16 cellular contexts compared by ENCODE assay signal in the genomic region with DNA sequence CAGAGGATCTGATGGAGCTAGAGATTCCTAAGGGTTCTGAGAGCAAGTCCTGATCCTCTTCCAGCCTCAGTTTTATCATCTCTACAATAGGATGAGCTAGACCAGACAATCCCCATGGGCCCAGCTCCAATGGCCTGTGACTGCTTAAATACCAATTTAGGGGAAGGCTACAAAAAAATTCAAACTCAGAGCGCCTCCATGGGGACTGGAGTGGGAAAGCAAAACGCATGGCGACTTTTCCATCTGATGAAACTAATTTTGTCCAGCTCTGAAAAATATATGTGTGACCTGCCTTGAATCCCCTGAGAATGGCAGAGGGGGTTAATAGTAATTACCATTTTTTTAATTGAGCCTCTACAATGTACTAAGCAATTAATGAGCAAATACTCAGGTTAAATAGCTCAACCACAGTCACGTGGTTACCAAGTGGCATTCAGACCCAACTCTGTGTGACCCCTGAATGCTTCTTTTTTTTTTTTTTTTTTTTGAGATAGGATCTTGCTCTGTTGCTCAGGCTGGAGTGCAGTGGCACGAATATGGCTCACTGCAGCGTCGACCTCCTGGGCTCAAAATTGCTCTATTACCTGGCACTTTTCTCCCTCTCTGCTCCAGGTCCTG. TPM values are rescaled to one million over a fixed set of nuclear protein-coding genes. Genes with fewer than 3 reads are reported as not detected.
DNase-seq lines count a peak whose midpoint lies in the region; ATAC-seq and TF ChIP-seq lines count a peak whose summit lies in the region.
"Had no signal": no experiment of that assay in that cellular context is flagged by ENCODE, and none has a peak within 500 bp of the region (broad histone marks: within the 10 kb centered on the region; RNA-seq: fewer than 3 reads in every experiment).

No MANE protein-coding gene starts in this region.

- 80 to 84% methylated on average over 7 of the region's 7 CpGs for WGBS in endodermal cell (ENCODE audit: insufficient coverage in 1 of 2, insufficient read length in 1 of 2), 2 experiments
- 81 to 84% methylated on average over 7 of the region's 7 CpGs for WGBS in gastroesophageal sphincter (ENCODE audit: low coverage in 1 of 2), 2 donors
- WGBS in esophagus muscularis mucosa: 92% methylated on average over 7 of the region's 7 CpGs

- intact Hi-C loops in esophagus muscularis mucosa (cut with DNase I) (no loop called here), CD14-positive monocyte (cut with micrococcal nuclease) (loop anchor here (10.0 kb wide), 1 partner anchor 115 kb away; no protein-coding TSS in a partner anchor)

- H3K4me1 ChIP-seq in BE2C: no peaks in the 10 kb centered on the region
- no peaks in the 10 kb centered on the region for H3K4me1 ChIP-seq in HEK293 (ENCODE audit: control insufficient read depth, insufficient read depth, low read length)
- H3K4me1 ChIP-seq in OCI-LY3 (ENCODE audit: low read length): no peaks in the 10 kb centered on the region
- no peaks in the 10 kb centered on the region for H3K4me1 ChIP-seq in endodermal cell (ENCODE audit: control insufficient read depth, insufficient read depth, low read length)
- H3K4me1 ChIP-seq in gastroesophageal sphincter: peaks cover 0 to 6% (median 4%) of the 10 kb centered on the region in 3 donors
- H3K4me1 ChIP-seq in esophagus muscularis mucosa: peaks cover 6 to 8% (median 7%) of the 10 kb centered on the region in 4 donors

- no peak overlapping the region for H2AFZ ChIP-seq in OCI-LY3 (ENCODE audit: low read depth, low read length)

- H3K27ac ChIP-seq in HEK293 (ENCODE audit: extremely low read depth, low read depth, low read length): no peak overlapping the region
- no peak overlapping the region for H3K27ac ChIP-seq in OCI-LY3 (ENCODE audit: low read length)
- no peak overlapping the region for H3K27ac ChIP-seq in endodermal cell (ENCODE audit: low read depth, low read length)
- H3K27ac ChIP-seq in gastroesophageal sphincter: no peak overlapping the region
- no peak overlapping the region for H3K27ac ChIP-seq in esophagus muscularis mucosa (replicated peaks in 1 of 4)
- H3K27ac ChIP-seq: epithelial cell of prostate, upper lobe of right lung had no signal

- H3K27ac Mint-ChIP-seq in endodermal cell: no peak overlapping the region
- no peak overlapping the region for H3K27ac Mint-ChIP-seq in CD14-positive monocyte

- POLR2A ChIA-PET in HEK293 (lab: Yijun Ruan, JAX): interaction anchor here (0.6 to 1.6 kb wide), 2 partner anchors 17 to 175 kb away, joined by 3 to 4 read pairs; no protein-coding TSS in a partner anchor

- H3K4me3 ChIP-seq in BE2C (ENCODE audit: low read depth, low read length) (no peak overlapping the region), HEK293 (ENCODE audit: low read depth, low read length) (no peak overlapping the region), OCI-LY3 (ENCODE audit: low read length) (no peak overlapping the region), endodermal cell (ENCODE audit: low read length) (no peak overlapping the region), gastroesophageal sphincter (no peak overlapping the region), esophagus muscularis mucosa (no peak overlapping the region)
- H3K4me3 ChIP-seq: upper lobe of right lung had no signal

- H3K9me3 Mint-ChIP-seq in endodermal cell: no peaks in the 10 kb centered on the region
- peaks cover 0 to 5% (median 0%) of the 10 kb centered on the region in 7 donors for H3K9me3 Mint-ChIP-seq in CD14-positive monocyte
- H3K9me3 Mint-ChIP-seq: activated T-cell treated with anti-CD3 and anti-CD28 coated beads, Interleukin-2, amount 50 U/mL, for 4 hours had no signal

- ATAC-seq in gastroesophageal sphincter (no peak), GM21576 (IDR thresholded peaks at IDR 0.05; ENCODE audit: unreplicated experiment) (no peak)
- ATAC-seq: activated T-cell treated with anti-CD3 and anti-CD28 coated beads, Interleukin-2, amount 50 U/mL, for 4 hours; upper lobe of right lung had no signal

- TF ChIP-seq EP300 in gastroesophageal sphincter (IDR thresholded peaks at IDR 0.05) (no peak), esophagus muscularis mucosa (IDR thresholded peaks at IDR 0.05) (no peak)

- H4K20me1 ChIP-seq in OCI-LY3 (ENCODE audit: insufficient read depth, low read length): no peaks in the 10 kb centered on the region

- no peak overlapping the region for H3K9ac ChIP-seq in OCI-LY3 (ENCODE audit: low read length)
- no peak overlapping the region for H3K9ac ChIP-seq in endodermal cell (ENCODE audit: extremely low read depth, low read length, poor library complexity, severe bottlenecking)

- H3K79me2 ChIP-seq in OCI-LY3 (ENCODE audit: low read length): no peaks in the 10 kb centered on the region

- H3K27me3 ChIP-seq in BE2C: no peaks in the 10 kb centered on the region
- H3K27me3 ChIP-seq in OCI-LY3 (ENCODE audit: low read depth, low read length): no peaks in the 10 kb centered on the region
- H3K27me3 ChIP-seq in endodermal cell (ENCODE audit: control insufficient read depth, insufficient read depth, low read length, poor library complexity, severe bottlenecking): peaks cover 21% of the 10 kb centered on the region
- peaks cover 13% of the 10 kb centered on the region for H3K27me3 ChIP-seq in gastroesophageal sphincter
- peaks cover 0 to 18% (median 0%) of the 10 kb centered on the region in 4 donors for H3K27me3 ChIP-seq in esophagus muscularis mucosa
- H3K27me3 ChIP-seq: upper lobe of right lung had no signal

- H3K4me1 Mint-ChIP-seq in endodermal cell (peaks cover 7% of the 10 kb centered on the region), CD14-positive monocyte (peaks cover 13% of the 10 kb centered on the region)

- TF ChIP-seq CTCF in BE2C (IDR thresholded peaks at IDR 0.05; ENCODE audit: low read depth, low read length): 0 out of 2 replicates have a peak, but pooled peaks have one; percentile 15
- no peak for TF ChIP-seq CTCF in HEK293 (tag by site-specific recombination; IDR thresholded peaks at IDR 0.05)
- TF ChIP-seq CTCF in OCI-LY3 (IDR thresholded peaks at IDR 0.05; ENCODE audit: low read depth, low read length): peak; percentile 16; the same call in 1 of the 2 replicates
- TF ChIP-seq CTCF in endodermal cell (conservative IDR thresholded peaks at IDR 0.05): peak; percentile 60
- no peak for TF ChIP-seq CTCF in gastroesophageal sphincter (IDR thresholded peaks at IDR 0.05)
- no peak for TF ChIP-seq CTCF in esophagus muscularis mucosa (IDR thresholded peaks at IDR 0.05)
- TF ChIP-seq CTCF in CD14-positive monocyte (IDR thresholded peaks at IDR 0.05): no peak

- H3K4me2 ChIP-seq in OCI-LY3 (ENCODE audit: low read length): no peak overlapping the region

- H3K4me3 Mint-ChIP-seq in endodermal cell (no peak overlapping the region), CD14-positive monocyte (no peak overlapping the region)
- H3K4me3 Mint-ChIP-seq: activated T-cell treated with anti-CD3 and anti-CD28 coated beads, Interleukin-2, amount 50 U/mL, for 4 hours had no signal

- H3K36me3 Mint-ChIP-seq in endodermal cell (ENCODE audit: low read depth) (no peaks in the 10 kb centered on the region), CD14-positive monocyte (no peaks in the 10 kb centered on the region)

- TF ChIP-seq POLR2A in gastroesophageal sphincter (IDR thresholded peaks at IDR 0.05) (no peak), esophagus muscularis mucosa (IDR thresholded peaks at IDR 0.05; ENCODE audit: low read depth) (no peak)

- H3K27me3 Mint-ChIP-seq in endodermal cell (ENCODE audit: insufficient read depth): peaks cover 34% of the 10 kb centered on the region
- peaks cover 16 to 21% (median 18%) of the 10 kb centered on the region in 3 donors for H3K27me3 Mint-ChIP-seq in CD14-positive monocyte (ENCODE audit: low read depth in 3 of 3)

- H3K36me3 ChIP-seq in BE2C (no peaks in the 10 kb centered on the region), HEK293 (ENCODE audit: control insufficient read depth in 2 of 2, insufficient read depth in 1 of 2, low read length in 2 of 2) (no peaks in the 10 kb centered on the region), OCI-LY3 (replicated peaks; ENCODE audit: low read depth, low read length) (no peaks in the 10 kb centered on the region), endodermal cell (ENCODE audit: control insufficient read depth, insufficient read depth, low read length) (no peaks in the 10 kb centered on the region), gastroesophageal sphincter (no peaks in the 10 kb centered on the region), esophagus muscularis mucosa (no peaks in the 10 kb centered on the region)
- H3K36me3 ChIP-seq: upper lobe of right lung had no signal

- H3K9me3 ChIP-seq in BE2C: no peaks in the 10 kb centered on the region
- no peaks in the 10 kb centered on the region for H3K9me3 ChIP-seq in HEK293 (ENCODE audit: control insufficient read depth, insufficient read depth, low read depth, low read length)
- H3K9me3 ChIP-seq in OCI-LY3 (ENCODE audit: insufficient read depth, low read length): no peaks in the 10 kb centered on the region
- H3K9me3 ChIP-seq in endodermal cell (ENCODE audit: control insufficient read depth, low read length): no peaks in the 10 kb centered on the region
- no peaks in the 10 kb centered on the region for H3K9me3 ChIP-seq in gastroesophageal sphincter
- H3K9me3 ChIP-seq in esophagus muscularis mucosa: no peaks in the 10 kb centered on the region
- H3K9me3 ChIP-seq: upper lobe of right lung had no signal

- DNase-seq in BE2C (no peak), endodermal cell (no peak), esophagus muscularis mucosa (ENCODE audit: extremely low spot score) (no peak), CD14-positive monocyte (ENCODE audit: low spot score) (no peak)
- DNase-seq: activated CD4-positive, alpha-beta T cell treated with anti-CD3 and anti-CD28 coated beads, Interleukin-2, amount 50 U/mL, for 48 hours; activated T-cell treated with anti-CD3 and anti-CD28 coated beads, Interleukin-2, amount 50 U/mL, for 4 hours; islet precursor cell; midbrain; nucleus accumbens; upper lobe of right lung had no signal

- CTCF ChIA-PET in HEK293 (lab: Yijun Ruan, JAX): interaction anchor here (0.6 to 1.7 kb wide), 9 partner anchors 9 to 879 kb away, joined by 3 to 7 read pairs (median 3); no protein-coding TSS in a partner anchor

RNA-seq across cellular contexts. Expression of gene EXTL1, which starts 8.4 kb away (rescaled TPM):
- not detected for polyA plus RNA-seq in BE2C (2012; ENCODE audit: insufficient read depth, insufficient read length, low read depth)
- total RNA-seq in endodermal cell (1 to 10 TPM; 3.3 to 3.7 TPM), gastroesophageal sphincter (under 1 TPM in 3 of 4 donors, not detected in 1; 0.08 to 0.81 (median 0.31) TPM), esophagus muscularis mucosa (1 to 10 TPM in 1 of 4 donors, under 1 TPM in 2, not detected in 1; 0.33 to 2.1 (median 0.97) TPM)
- 2.5 TPM for polyA plus RNA-seq in endodermal cell (2013, experiment 1 of 2)
- 2.1 TPM for polyA plus RNA-seq in endodermal cell (2013, experiment 2 of 2)
- polyA plus RNA-seq in CD14-positive monocyte: not detected
- total RNA-seq: activated T-cell treated with anti-CD3 and anti-CD28 coated beads, Interleukin-2, amount 50 U/mL, for 4 hours had no signal

RNA-seq across cellular contexts. Expression of gene SLC30A2, which starts 15.9 kb away (rescaled TPM):
- 0.28 TPM for polyA plus RNA-seq in BE2C (2012; ENCODE audit: insufficient read depth, insufficient read length, low read depth)
- total RNA-seq in endodermal cell (not detected), gastroesophageal sphincter (not detected), esophagus muscularis mucosa (under 1 TPM in 1 of 4 donors, not detected in 3; 0.17 TPM)
- not detected for polyA plus RNA-seq in endodermal cell (2013, experiment 1 of 2)
- not detected for polyA plus RNA-seq in endodermal cell (2013, experiment 2 of 2)
- polyA plus RNA-seq in CD14-positive monocyte: not detected
- total RNA-seq: activated T-cell treated with anti-CD3 and anti-CD28 coated beads, Interleukin-2, amount 50 U/mL, for 4 hours; upper lobe of right lung had no signal
- polyA plus RNA-seq: BJ had no signal

RNA-seq across cellular contexts. Expression of gene PAFAH2, which starts 32.1 kb away (rescaled TPM):
- polyA plus RNA-seq in BE2C (2012; ENCODE audit: insufficient read depth, insufficient read length, low read depth): 6.9 TPM
- total RNA-seq in endodermal cell (10 to 100 TPM; 11.6 to 13.3 TPM), gastroesophageal sphincter (10 to 100 TPM in 1 of 4 donors, 1 to 10 TPM in 3; 6.6 to 12.2 (median 8.5) TPM), esophagus muscularis mucosa (1 to 10 TPM; 6.1 to 10.0 (median 9.2) TPM)
- 10.9 TPM for polyA plus RNA-seq in endodermal cell (2013, experiment 1 of 2)
- polyA plus RNA-seq in endodermal cell (2013, experiment 2 of 2): 8.7 TPM
- polyA plus RNA-seq in CD14-positive monocyte: 1 to 10 TPM; 6.4 to 9.2 TPM

RNA-seq across cellular contexts. Expression of gene TRIM63, which starts 37.5 kb away (rescaled TPM):
- polyA plus RNA-seq in BE2C (2012; ENCODE audit: insufficient read depth, insufficient read length, low read depth): not detected
- total RNA-seq in endodermal cell: not detected
- not detected for polyA plus RNA-seq in endodermal cell (2013, experiment 1 of 2)
- not detected for polyA plus RNA-seq in endodermal cell (2013, experiment 2 of 2)
- 1 to 10 TPM in 2 of 4 donors, under 1 TPM in 2; 0.15 to 2.3 (median 0.82) TPM for total RNA-seq in gastroesophageal sphincter
- total RNA-seq in esophagus muscularis mucosa: 1 to 10 TPM in 2 of 4 donors, under 1 TPM in 1, not detected in 1; 0.42 to 4.1 (median 2.1) TPM
- polyA plus RNA-seq in CD14-positive monocyte: not detected
- total RNA-seq: activated T-cell treated with anti-CD3 and anti-CD28 coated beads, Interleukin-2, amount 50 U/mL, for 4 hours had no signal
- polyA plus RNA-seq: BJ had no signal

Comparison
In these comparisons a context has a peak if more than half of its experiments do, and no peak if none do; other contexts are left out.
1. CTCF ChIP-seq: peak in BE2C (single experiment), OCI-LY3 (single experiment) and endodermal cell (single experiment); none in HEK293 (single experiment), gastroesophageal sphincter (0 of 4), esophagus muscularis mucosa (0 of 3) and CD14-positive monocyte (single experiment).